ENCODE assay signal across 25 cellular contexts in genomic region chr13:44622701-44623100, GRCh38.
"Had no signal": no experiment of that assay in that cellular context is flagged by ENCODE, and none has a peak within 500 bp of the region (broad histone marks: within the 10 kb centered on the region; RNA-seq: fewer than 3 reads in every experiment).

No MANE protein-coding gene starts in this region.

- H3K4me3 Mint-ChIP-seq: activated naive CD4-positive, alpha-beta T cell treated with anti-CD3 and anti-CD28 coated beads for 36 hours; activated naive CD8-positive, alpha-beta T cell treated with anti-CD3 and anti-CD28 coated beads, Interleukin-2, amount 10 ng/mL, durations not matched to agents 7 days and 5 days; activated T-cell treated with anti-CD3 and anti-CD28 coated beads, Interleukin-2, amount 50 U/mL, for 72 hours; dendritic cell treated with granulocyte-macrophage colony-stimulating factor and Interleukin-4, amounts not matched to agents 40 ng/mL and 50 ng/mL, for 4 days; mesothelial cell of epicardium; natural killer cell; T-helper 17 cell had no signal

- H3K9me3 ChIP-seq: body of pancreas, gastrocnemius medialis, left ventricle myocardium inferior, thoracic aorta, upper lobe of left lung had no signal

- ATAC-seq: activated T-cell treated with anti-CD3 and anti-CD28 coated beads, Interleukin-2, amount 50 U/mL, for 72 hours; body of pancreas; gastrocnemius medialis; natural killer cell; T-helper 17 cell had no signal

- H3K36me3 Mint-ChIP-seq: activated naive CD8-positive, alpha-beta T cell treated with anti-CD3 and anti-CD28 coated beads, Interleukin-2, amount 10 ng/mL, durations not matched to agents 7 days and 5 days; mesothelial cell of epicardium; natural killer cell had no signal

- H3K27me3 ChIP-seq: body of pancreas, gastrocnemius medialis, upper lobe of left lung had no signal

- H3K4me1 ChIP-seq: body of pancreas, gastrocnemius medialis, upper lobe of left lung had no signal

- DNase-seq: activated CD4-positive, alpha-beta T cell treated with anti-CD3 and anti-CD28 coated beads for 4 hours; activated CD4-positive, alpha-beta T cell treated with anti-CD3 and anti-CD28 coated beads, Interleukin-2, amount 50 U/mL, for 48 hours; activated CD4-positive, CD25-positive, alpha-beta regulatory T cell; activated CD8-positive, alpha-beta memory T cell treated with anti-CD3 and anti-CD28 coated beads, Interleukin-2, amount 50 U/mL, for 48 hours; activated effector memory CD4-positive, alpha-beta T cell treated with Interleukin-2 at 50 U/mL for 16 hours; activated naive CD4-positive, alpha-beta T cell treated with anti-CD3 and anti-CD28 coated beads for 36 hours; activated naive CD8-positive, alpha-beta T cell treated with anti-CD3 and anti-CD28 coated beads, Interleukin-2, amount 10 ng/mL, durations not matched to agents 7 days and 5 days; activated T-cell treated with anti-CD3 and anti-CD28 coated beads, Interleukin-2, amount 50 U/mL, for 72 hours; amygdala; body of pancreas; effector CD8-positive, alpha-beta T cell; gastrocnemius medialis; head of caudate nucleus; left ventricle myocardium inferior; natural killer cell; occipital lobe; stimulated activated CD4-positive, alpha-beta T cell treated with anti-CD3 and anti-CD28 coated beads, Interleukin-2, amount 100 ng/mL, for 48 hours; stimulated activated CD8-positive, alpha-beta memory T cell treated with anti-CD3 and anti-CD28 coated beads, Interleukin-4, amount 100 ng/mL, for 48 hours; stimulated activated naive CD4-positive, alpha-beta T cell; SW 1271; T-helper 17 cell; upper lobe of left lung had no signal

- H3K27ac ChIP-seq: body of pancreas, gastrocnemius medialis, left ventricle myocardium inferior, thoracic aorta, upper lobe of left lung had no signal

- H3K27ac Mint-ChIP-seq: activated naive CD4-positive, alpha-beta T cell treated with anti-CD3 and anti-CD28 coated beads for 36 hours; activated naive CD8-positive, alpha-beta T cell treated with anti-CD3 and anti-CD28 coated beads, Interleukin-2, amount 10 ng/mL, durations not matched to agents 7 days and 5 days; activated T-cell treated with anti-CD3 and anti-CD28 coated beads, Interleukin-2, amount 50 U/mL, for 72 hours; dendritic cell treated with granulocyte-macrophage colony-stimulating factor and Interleukin-4, amounts not matched to agents 40 ng/mL and 50 ng/mL, for 4 days; mesothelial cell of epicardium; natural killer cell; T-helper 17 cell had no signal

- H3K4me1 Mint-ChIP-seq: activated naive CD8-positive, alpha-beta T cell treated with anti-CD3 and anti-CD28 coated beads, Interleukin-2, amount 10 ng/mL, durations not matched to agents 7 days and 5 days; natural killer cell had no signal

- H3K4me3 ChIP-seq: body of pancreas, gastrocnemius medialis, left ventricle myocardium inferior, thoracic aorta, upper lobe of left lung had no signal

- H3K36me3 ChIP-seq: gastrocnemius medialis, left ventricle myocardium inferior, thoracic aorta, upper lobe of left lung had no signal

- H3K9me3 Mint-ChIP-seq: activated naive CD4-positive, alpha-beta T cell treated with anti-CD3 and anti-CD28 coated beads for 36 hours; activated naive CD8-positive, alpha-beta T cell treated with anti-CD3 and anti-CD28 coated beads, Interleukin-2, amount 10 ng/mL, durations not matched to agents 7 days and 5 days; dendritic cell treated with granulocyte-macrophage colony-stimulating factor and Interleukin-4, amounts not matched to agents 40 ng/mL and 50 ng/mL, for 4 days; mesothelial cell of epicardium; natural killer cell had no signal
